ENCODE assay signal across 24 cellular contexts in genomic region chr10:129809431-129809830, GRCh38.
"Had no signal": no experiment of that assay in that cellular context is flagged by ENCODE, and none has a peak within 500 bp of the region (broad histone marks: within the 10 kb centered on the region; RNA-seq: fewer than 3 reads in every experiment).

No MANE protein-coding gene starts in this region.

- H3K4me2 ChIP-seq: neural progenitor cell had no signal

- H3K4me3 ChIP-seq: left lung, lung, neural progenitor cell, ovary, skin epidermis, stomach, testis, thyroid gland, transverse colon, upper lobe of left lung had no signal

- H3K36me3 ChIP-seq: left lung, neural progenitor cell, ovary, stomach, thyroid gland, transverse colon, upper lobe of left lung had no signal

- H2AFZ ChIP-seq: neural progenitor cell had no signal

- H3K27ac ChIP-seq: left lung, neural progenitor cell, ovary, skin epidermis, stomach, testis, thyroid gland, transverse colon, upper lobe of left lung had no signal

- H3K9ac ChIP-seq: neural progenitor cell had no signal

- DNase-seq: hippocampal formation; kidney glomerular epithelial cell; left colon; left lung; mesendoderm; naive B cell; natural killer cell; nephron progenitor cell; ovary; right cardiac atrium; stimulated activated CD4-positive, alpha-beta T cell treated with anti-CD3 and anti-CD28 coated beads, Interleukin-12 subunit alpha, Interleukin-12 subunit beta, amount 100 ng/mL, for 4 hours; stimulated activated CD4-positive, alpha-beta T cell treated with anti-CD3 and anti-CD28 coated beads, Interleukin-15, amount 100 ng/mL, for 24 hours; stimulated activated CD4-positive, alpha-beta T cell treated with anti-CD3 and anti-CD28 coated beads, Interleukin-2, amount 100 ng/mL, for 24 hours; stimulated activated CD4-positive, alpha-beta T cell treated with anti-CD3 and anti-CD28 coated beads, Interleukin-4, amount 100 ng/mL, for 1 hour; stimulated activated naive B cell treated with anti-CD40 and anti-IgM and Interleukin-4, amounts not matched to agents 10 μg/mL and 1 μg/mL and 100 μg/mL, for 72 hours; stimulated activated naive CD8-positive, alpha-beta T cell treated with anti-CD3 and anti-CD28 coated beads, Interleukin-15, Interleukin-2, amounts not matched to agents 100 U/mL and 50 U/mL, for 24 hours; stomach; testis; thyroid gland; transverse colon; upper lobe of left lung had no signal

- H3K4me1 ChIP-seq: left lung, stomach, testis, thyroid gland, transverse colon, upper lobe of left lung had no signal

- H3K9me3 ChIP-seq: ovary, testis, thyroid gland, transverse colon had no signal

- H3K27me3 ChIP-seq: neural progenitor cell, ovary, testis, thyroid gland, transverse colon, upper lobe of left lung had no signal
